ENCODE assay signal across 23 cellular contexts in genomic region chr4:98544141-98544817, GRCh38.
DNase-seq lines count a peak whose midpoint lies in the region; ATAC-seq and TF ChIP-seq lines count a peak whose summit lies in the region.
"Had no signal": no experiment of that assay in that cellular context is flagged by ENCODE, and none has a peak within 500 bp of the region (broad histone marks: within the 10 kb centered on the region; RNA-seq: fewer than 3 reads in every experiment).

No MANE protein-coding gene starts in this region.

- no peak for TF ChIP-seq CTCF in heart right ventricle (IDR thresholded peaks at IDR 0.05)

- CTCF ChIA-PET in activated CD4-positive, alpha-beta T cell treated with anti-CD3 and anti-CD28 coated beads for 36 hours (lab: Charles Lee), result interaction anchor here (0.9 to 1.1 kb wide), 2 partner anchors 12 to 282 kb away, joined by 3 read pairs; no protein-coding TSS in a partner anchor
- CTCF ChIA-PET in CD8-positive, alpha-beta memory T cell (lab: Charles Lee), result no interaction called here

- no peak overlapping the region for H3K4me3 Mint-ChIP-seq in activated CD4-positive, alpha-beta T cell treated with anti-CD3 and anti-CD28 coated beads for 36 hours
- H3K4me3 Mint-ChIP-seq in CD8-positive, alpha-beta memory T cell, result no peak overlapping the region
- H3K4me3 Mint-ChIP-seq in activated T-helper 2 cell treated with anti-CD3 and anti-CD28 coated beads, Interferon-gamma antibody, Interleukin-2, Interleukin-4, amounts not matched to agents 10 μg/mL and 5 μg/mL and 100 μg/mL, durations not matched to agents 14 hours and 24 hours and 36 hours (ENCODE audit: low read depth), result no peak overlapping the region
- peak overlapping the region in 5 of 10 donors; percentile 12 to 38 (median 28) for H3K4me3 Mint-ChIP-seq in naive thymus-derived CD8-positive, alpha-beta T cell
- H3K4me3 Mint-ChIP-seq: B cell, HFFc6 had no signal

- no peaks in the 10 kb centered on the region for H3K27me3 ChIP-seq in CD8-positive, alpha-beta memory T cell (ENCODE audit: insufficient read depth, low read length, poor library complexity, severe bottlenecking)
- no peaks in the 10 kb centered on the region for H3K27me3 ChIP-seq in heart right ventricle

- H3K4me1 ChIP-seq in CD8-positive, alpha-beta memory T cell (ENCODE audit: insufficient read depth, low read length), result no peaks in the 10 kb centered on the region
- H3K4me1 ChIP-seq in heart right ventricle, result peaks cover 0 to 12% (median 3%) of the 10 kb centered on the region in 9 donors
- H3K4me1 ChIP-seq: A549 had no signal

- H3K9me3 ChIP-seq in CD8-positive, alpha-beta memory T cell (ENCODE audit: low read length), result no peaks in the 10 kb centered on the region
- H3K9me3 ChIP-seq in heart right ventricle, result no peaks in the 10 kb centered on the region
- H3K9me3 ChIP-seq: A549 had no signal

- peaks cover 18% of the 10 kb centered on the region for H3K4me1 Mint-ChIP-seq in activated CD4-positive, alpha-beta T cell treated with anti-CD3 and anti-CD28 coated beads for 36 hours
- peaks cover 17 to 33% (median 30%) of the 10 kb centered on the region in 3 donors for H3K4me1 Mint-ChIP-seq in CD8-positive, alpha-beta memory T cell
- H3K4me1 Mint-ChIP-seq in activated T-helper 2 cell treated with anti-CD3 and anti-CD28 coated beads, Interferon-gamma antibody, Interleukin-2, Interleukin-4, amounts not matched to agents 10 μg/mL and 5 μg/mL and 100 μg/mL, durations not matched to agents 14 hours and 24 hours and 36 hours (ENCODE audit: low read depth), result peaks cover 21% of the 10 kb centered on the region
- peaks cover 10 to 16% (median 13%) of the 10 kb centered on the region in 4 donors for H3K4me1 Mint-ChIP-seq in naive thymus-derived CD8-positive, alpha-beta T cell
- H3K4me1 Mint-ChIP-seq: B cell had no signal

- no peak overlapping the region for H3K27ac ChIP-seq in CD8-positive, alpha-beta memory T cell (ENCODE audit: low read depth, low read length)
- no peak overlapping the region for H3K27ac ChIP-seq in heart right ventricle
- H3K27ac ChIP-seq: A549, epithelial cell of prostate, GM23248 had no signal

- H3K36me3 Mint-ChIP-seq in activated CD4-positive, alpha-beta T cell treated with anti-CD3 and anti-CD28 coated beads for 36 hours (ENCODE audit: low read depth), result no peaks in the 10 kb centered on the region
- no peaks in the 10 kb centered on the region for H3K36me3 Mint-ChIP-seq in CD8-positive, alpha-beta memory T cell
- H3K36me3 Mint-ChIP-seq in activated T-helper 2 cell treated with anti-CD3 and anti-CD28 coated beads, Interferon-gamma antibody, Interleukin-2, Interleukin-4, amounts not matched to agents 10 μg/mL and 5 μg/mL and 100 μg/mL, durations not matched to agents 14 hours and 24 hours and 36 hours (ENCODE audit: low read depth), result no peaks in the 10 kb centered on the region
- H3K36me3 Mint-ChIP-seq in naive thymus-derived CD8-positive, alpha-beta T cell, result no peaks in the 10 kb centered on the region

- no peak for DNase-seq in activated CD4-positive, alpha-beta T cell treated with anti-CD3 and anti-CD28 coated beads for 36 hours
- no peak for DNase-seq in activated CD4-positive, alpha-beta T cell treated with anti-CD3 and anti-CD28 coated beads, Interleukin-2, amount 50 U/mL, for 1 hour
- no peak for DNase-seq in CD8-positive, alpha-beta memory T cell
- DNase-seq in activated T-helper 2 cell treated with anti-CD3 and anti-CD28 coated beads, Interferon-gamma antibody, Interleukin-2, Interleukin-4, amounts not matched to agents 10 μg/mL and 5 μg/mL and 100 μg/mL, durations not matched to agents 14 hours and 24 hours and 36 hours (ENCODE audit: low spot score), result no peak
- DNase-seq in naive thymus-derived CD8-positive, alpha-beta T cell, result peak in 3 of 10 donors; percentile 3 to 17 (median 16)
- DNase-seq in heart right ventricle, result no peak
- DNase-seq: activated CD4-positive, alpha-beta T cell treated with anti-CD3 and anti-CD28 coated beads for 48 hours; COR-L47; DMS79 treated with DMSO at 0.1 percent for 48 hours; GM23248; HFFc6; mammary epithelial cell; MM.1S; NCI-H1436 treated with DMSO at 0.1 percent for 48 hours; NCI-H526; occipital lobe; SIG-M5 had no signal

- 79 to 82% methylated on average over 5 of the region's 5 CpGs for WGBS in heart right ventricle, 2 donors

- peak overlapping the region; percentile 74 for H3K27ac Mint-ChIP-seq in activated CD4-positive, alpha-beta T cell treated with anti-CD3 and anti-CD28 coated beads for 36 hours
- peak overlapping the region in 6 of 8 donors; percentile 1 to 91 (median 40) for H3K27ac Mint-ChIP-seq in CD8-positive, alpha-beta memory T cell
- H3K27ac Mint-ChIP-seq in activated T-helper 2 cell treated with anti-CD3 and anti-CD28 coated beads, Interferon-gamma antibody, Interleukin-2, Interleukin-4, amounts not matched to agents 10 μg/mL and 5 μg/mL and 100 μg/mL, durations not matched to agents 14 hours and 24 hours and 36 hours, result peak overlapping the region; percentile 21
- H3K27ac Mint-ChIP-seq in naive thymus-derived CD8-positive, alpha-beta T cell, result peak overlapping the region; percentile 1 to 86 (median 58)
- H3K27ac Mint-ChIP-seq: B cell, HFFc6 had no signal

- no peaks in the 10 kb centered on the region for H3K27me3 Mint-ChIP-seq in activated CD4-positive, alpha-beta T cell treated with anti-CD3 and anti-CD28 coated beads for 36 hours
- no peaks in the 10 kb centered on the region for H3K27me3 Mint-ChIP-seq in CD8-positive, alpha-beta memory T cell
- H3K27me3 Mint-ChIP-seq in activated T-helper 2 cell treated with anti-CD3 and anti-CD28 coated beads, Interferon-gamma antibody, Interleukin-2, Interleukin-4, amounts not matched to agents 10 μg/mL and 5 μg/mL and 100 μg/mL, durations not matched to agents 14 hours and 24 hours and 36 hours (ENCODE audit: low read depth), result no peaks in the 10 kb centered on the region
- H3K27me3 Mint-ChIP-seq in naive thymus-derived CD8-positive, alpha-beta T cell, result no peaks in the 10 kb centered on the region
- H3K27me3 Mint-ChIP-seq: B cell had no signal

- peak; percentile 84 for ATAC-seq in activated CD4-positive, alpha-beta T cell treated with anti-CD3 and anti-CD28 coated beads for 36 hours
- peak in 1 of 2 donors; percentile 77 for ATAC-seq in naive thymus-derived CD8-positive, alpha-beta T cell
- ATAC-seq in HG03520 (IDR thresholded peaks at IDR 0.05; ENCODE audit: unreplicated experiment) (no peak), heart right ventricle (no peak), HG02870 (IDR thresholded peaks at IDR 0.05; ENCODE audit: unreplicated experiment) (no peak)
- ATAC-seq: A549, Panc1 had no signal

- H3K9me3 Mint-ChIP-seq in activated CD4-positive, alpha-beta T cell treated with anti-CD3 and anti-CD28 coated beads for 36 hours (ENCODE audit: low read depth), result no peaks in the 10 kb centered on the region
- H3K9me3 Mint-ChIP-seq in CD8-positive, alpha-beta memory T cell, result no peaks in the 10 kb centered on the region
- H3K9me3 Mint-ChIP-seq in activated T-helper 2 cell treated with anti-CD3 and anti-CD28 coated beads, Interferon-gamma antibody, Interleukin-2, Interleukin-4, amounts not matched to agents 10 μg/mL and 5 μg/mL and 100 μg/mL, durations not matched to agents 14 hours and 24 hours and 36 hours, result no peaks in the 10 kb centered on the region
- no peaks in the 10 kb centered on the region for H3K9me3 Mint-ChIP-seq in naive thymus-derived CD8-positive, alpha-beta T cell
- H3K9me3 Mint-ChIP-seq: HFFc6 had no signal

- H3K4me3 ChIP-seq in CD8-positive, alpha-beta memory T cell (ENCODE audit: low read length), result no peak overlapping the region
- H3K4me3 ChIP-seq in heart right ventricle, result no peak overlapping the region
- H3K4me3 ChIP-seq: A549, GM23248 had no signal

- no peaks in the 10 kb centered on the region for H3K36me3 ChIP-seq in CD8-positive, alpha-beta memory T cell (ENCODE audit: insufficient read depth, low read length)
- no peaks in the 10 kb centered on the region for H3K36me3 ChIP-seq in heart right ventricle

- POLR2A ChIA-PET in activated CD4-positive, alpha-beta T cell treated with anti-CD3 and anti-CD28 coated beads for 36 hours (lab: Charles Lee), result no interaction called here
- POLR2A ChIA-PET in CD8-positive, alpha-beta memory T cell (lab: Charles Lee), result no interaction called here
- POLR2A ChIA-PET in naive thymus-derived CD8-positive, alpha-beta T cell (lab: Charles Lee), result no interaction called here

- intact Hi-C loops in activated CD4-positive, alpha-beta T cell treated with anti-CD3 and anti-CD28 coated beads for 36 hours (cut with DNase I, micrococcal nuclease), result no loop called here
- intact Hi-C loops in activated T-helper 2 cell treated with anti-CD3 and anti-CD28 coated beads, Interferon-gamma antibody, Interleukin-2, Interleukin-4, amounts not matched to agents 10 μg/mL and 5 μg/mL and 100 μg/mL, durations not matched to agents 14 hours and 24 hours and 36 hours (cut with micrococcal nuclease), result no loop called here
- intact Hi-C loops in heart right ventricle (cut with DNase I), result no loop called here

Comparison
In these comparisons a context has a peak if more than half of its experiments do, and no peak if none do; other contexts are left out.
1. H3K27ac Mint-ChIP-seq: peak in every context shown above with its lines; median percentile 74 in activated CD4-positive, alpha-beta T cell treated with anti-CD3 and anti-CD28 coated beads for 36 hours; 58 in naive thymus-derived CD8-positive, alpha-beta T cell; 40 in CD8-positive, alpha-beta memory T cell; 21 in activated T-helper 2 cell treated with anti-CD3 and anti-CD28 coated beads, Interferon-gamma antibody, Interleukin-2, Interleukin-4, amounts not matched to agents 10 μg/mL and 5 μg/mL and 100 μg/mL, durations not matched to agents 14 hours and 24 hours and 36 hours.